In genomic region chr1:193211539-193211938, GRCh38 we compare ENCODE assay signal across 8 cellular contexts. TPM values are rescaled to one million over a fixed set of nuclear protein-coding genes. Genes with fewer than 3 reads are reported as not detected.
A peak's percentile ranks its signal among the peaks of the same experiment; 100 is the strongest.
DNase-seq lines count a peak whose midpoint lies in the region; ATAC-seq, FAIRE-seq and TF ChIP-seq lines count a peak whose summit lies in the region.
"Had no signal": no experiment of that assay in that cellular context is flagged by ENCODE, and none has a peak within 500 bp of the region (broad histone marks: within the 10 kb centered on the region; RNA-seq: fewer than 3 reads in every experiment).

No MANE protein-coding gene starts in this region.

- intact Hi-C loops in prostate gland (cut with DNase I), result no loop called here

- H3K4me2 ChIP-seq in astrocyte (ENCODE audit: low read length) (peak overlapping the region; percentile 53), smooth muscle cell (peak overlapping the region; percentile 13)

- no peaks in the 10 kb centered on the region for H3K9me3 ChIP-seq in astrocyte (ENCODE audit: insufficient read depth, low read depth, low read length)
- no peaks in the 10 kb centered on the region for H3K9me3 ChIP-seq in smooth muscle cell (replicated peaks; ENCODE audit: low read depth)
- no peaks in the 10 kb centered on the region for H3K9me3 ChIP-seq in prostate gland

- peak; percentile 91 for DNase-seq in astrocyte (ENCODE audit: low read depth)
- no peak for DNase-seq in smooth muscle cell (lab: John Stamatoyannopoulos, UW; ENCODE audit: unreplicated experiment)
- no peak for DNase-seq in NCI-H510A (lab: John Stamatoyannopoulos, UW)
- no peak for DNase-seq in prostate gland (ENCODE audit: low spot score)
- no peak for DNase-seq in left lobe of liver (ENCODE audit: low spot score)
- DNase-seq: right cardiac atrium had no signal

- peaks cover 13% of the 10 kb centered on the region for H3K4me1 Mint-ChIP-seq in astrocyte (ENCODE audit: low read depth, unreplicated experiment)

- H3K36me3 ChIP-seq in astrocyte (ENCODE audit: insufficient read depth, low read length) (peaks cover 13% of the 10 kb centered on the region), smooth muscle cell (ENCODE audit: low read depth) (peaks cover 40% of the 10 kb centered on the region), prostate gland (no peaks in the 10 kb centered on the region)

- H4K20me1 ChIP-seq in astrocyte (ENCODE audit: insufficient read depth, low read length) (no peaks in the 10 kb centered on the region), smooth muscle cell (ENCODE audit: low read depth) (no peaks in the 10 kb centered on the region)

- peak overlapping the region; percentile 79 for H3K27ac Mint-ChIP-seq in astrocyte (ENCODE audit: unreplicated experiment)

- no peak for FAIRE-seq in astrocyte (lab: Jason Lieb, UNC)

- no peaks in the 10 kb centered on the region for H3K27me3 Mint-ChIP-seq in astrocyte (ENCODE audit: low read depth, unreplicated experiment)

- no peaks in the 10 kb centered on the region for H3K27me3 ChIP-seq in astrocyte (ENCODE audit: insufficient read depth, low read length)
- no peaks in the 10 kb centered on the region for H3K27me3 ChIP-seq in smooth muscle cell (ENCODE audit: low read depth)
- H3K27me3 ChIP-seq in prostate gland (replicated peaks; ENCODE audit: insufficient read depth), result no peaks in the 10 kb centered on the region

- H3K9ac ChIP-seq in astrocyte (ENCODE audit: low read length) (peak overlapping the region; percentile 41), smooth muscle cell (ENCODE audit: low read depth) (peak overlapping the region; percentile 50)

- H3K27ac ChIP-seq in astrocyte (ENCODE audit: low read depth, low read length) (peak overlapping the region; percentile 66), smooth muscle cell (ENCODE audit: low read depth) (peak overlapping the region; percentile 90), prostate gland (no peak overlapping the region)

- no peak overlapping the region for H3K4me3 ChIP-seq in astrocyte (ENCODE audit: insufficient read depth, low read depth, low read length)
- no peak overlapping the region for H3K4me3 ChIP-seq in smooth muscle cell
- no peak overlapping the region for H3K4me3 ChIP-seq in prostate gland

- H3K4me1 ChIP-seq in astrocyte (ENCODE audit: insufficient read depth, low read length) (peaks cover 11% of the 10 kb centered on the region), smooth muscle cell (ENCODE audit: low read depth) (peaks cover 1% of the 10 kb centered on the region), prostate gland (replicated peaks) (no peaks in the 10 kb centered on the region)

- TF ChIP-seq CTCF in astrocyte (IDR thresholded peaks at IDR 0.05; ENCODE audit: insufficient read depth, low read depth, low read length) (no peak), smooth muscle cell (IDR thresholded peaks at IDR 0.05; ENCODE audit: borderline replicate concordance, insufficient read depth, poor library complexity, severe bottlenecking) (no peak), prostate gland (IDR thresholded peaks at IDR 0.05) (no peak)

- WGBS in smooth muscle cell (ENCODE audit: low lambda C conversion rate), result 38% methylated on average over 1 of the region's 1 CpG
- WGBS in prostate gland, result 94% methylated on average over 1 of the region's 1 CpG

- no peak for TF ChIP-seq POLR2A in prostate gland (IDR thresholded peaks at IDR 0.05)

- H2AFZ ChIP-seq in astrocyte (ENCODE audit: low read depth, low read length) (no peak overlapping the region), smooth muscle cell (ENCODE audit: low read depth) (no peak overlapping the region)

- no peaks in the 10 kb centered on the region for H3F3A ChIP-seq in smooth muscle cell (ENCODE audit: low read depth)

- peak; percentile 88 for ATAC-seq in GM19395 (IDR thresholded peaks at IDR 0.05; ENCODE audit: unreplicated experiment)
- ATAC-seq in HG03095 (IDR thresholded peaks at IDR 0.05; ENCODE audit: unreplicated experiment), result peak; percentile 77
- no peak for ATAC-seq in left lobe of liver

- H3K36me3 Mint-ChIP-seq in astrocyte (ENCODE audit: low read depth, unreplicated experiment), result peaks cover 45% of the 10 kb centered on the region

- H3K79me2 ChIP-seq in astrocyte (ENCODE audit: insufficient read depth, low read length) (peaks cover 8% of the 10 kb centered on the region), smooth muscle cell (ENCODE audit: low read depth) (peaks cover 24% of the 10 kb centered on the region)

- peaks cover 17% of the 10 kb centered on the region for H3K9me3 Mint-ChIP-seq in astrocyte (ENCODE audit: unreplicated experiment)

- no peak overlapping the region for H3K4me3 Mint-ChIP-seq in astrocyte (ENCODE audit: unreplicated experiment)

RNA-seq across cellular contexts. Expression of gene B3GALT2, which starts 25.1 kb away (rescaled TPM):
- 0.39 and 0.60 TPM in 2 replicates for total RNA-seq in astrocyte
- not detected in 2 replicates for total RNA-seq in smooth muscle cell
- polyA plus RNA-seq in smooth muscle cell, result not detected in 2 replicates
- 1 to 10 TPM; 3.5 to 5.2 TPM for total RNA-seq in prostate gland
- 0.13 TPM for total RNA-seq in left lobe of liver

Comparison
In these comparisons a context has a peak if more than half of its experiments do, and no peak if none do; other contexts are left out.
1. H3K27ac ChIP-seq: peak in astrocyte (single experiment) and smooth muscle cell (single experiment); none in prostate gland (0 of 2).